In the genomic region with DNA sequence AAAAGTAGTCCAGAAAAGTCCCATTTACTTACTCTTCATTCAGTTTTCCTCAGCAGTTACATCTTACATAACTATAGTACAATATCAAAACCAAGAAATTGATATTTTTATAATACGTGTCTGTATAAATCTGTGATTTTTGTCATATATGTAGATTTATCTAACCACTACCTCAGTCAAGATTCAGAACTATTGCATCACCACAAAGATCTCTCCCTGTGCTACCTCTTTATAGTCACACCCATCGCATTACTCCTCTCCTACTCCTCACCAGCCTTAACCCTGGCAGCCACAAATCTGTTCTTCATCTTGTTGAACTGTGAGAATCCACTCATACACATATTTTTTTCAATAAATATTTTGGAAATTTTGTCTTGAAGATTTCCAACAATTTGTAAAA, we compare ENCODE assay signal across 12 cellular contexts.
DNase-seq lines count a peak whose midpoint lies in the region; ATAC-seq and TF ChIP-seq lines count a peak whose summit lies in the region.
"Had no signal": no experiment of that assay in that cellular context is flagged by ENCODE, and none has a peak within 500 bp of the region (broad histone marks: within the 10 kb centered on the region; RNA-seq: fewer than 3 reads in every experiment).

No MANE protein-coding gene starts in this region.

- TF ChIP-seq RAD21 in IMR-90 (IDR thresholded peaks at IDR 0.05; ENCODE audit: low read length) = no peak

- no peak overlapping the region for H4K8ac ChIP-seq in IMR-90 (ENCODE audit: low read depth in 2 of 2, low read length in 2 of 2)

- H4K91ac ChIP-seq in IMR-90 (ENCODE audit: insufficient read depth, low read depth, low read length) = no peak overlapping the region

- H3K9me3 ChIP-seq in IMR-90 (ENCODE audit: control insufficient read depth, insufficient read depth, low read length) = no peaks in the 10 kb centered on the region; the same call in 1 of the 2 replicates
- H3K9me3 ChIP-seq in Karpas-422 (ENCODE audit: low read length) = no peaks in the 10 kb centered on the region
- H3K9me3 ChIP-seq: BE2C had no signal

- no peak overlapping the region for H3K23ac ChIP-seq in IMR-90 (ENCODE audit: low read depth, low read length)

- no peak overlapping the region for H4K5ac ChIP-seq in IMR-90 (ENCODE audit: low read depth, low read length)

- H3K27me3 Mint-ChIP-seq in activated B cell treated with CpG ODN at 0.5 μM for 24 hours = no peaks in the 10 kb centered on the region
- no peaks in the 10 kb centered on the region for H3K27me3 Mint-ChIP-seq in naive B cell
- no peaks in the 10 kb centered on the region for H3K27me3 Mint-ChIP-seq in chondrocyte (ENCODE audit: low read depth)
- H3K27me3 Mint-ChIP-seq: CD4-positive, alpha-beta memory T cell had no signal

- H2AFZ ChIP-seq in IMR-90 (replicated peaks; ENCODE audit: low read length, poor library complexity) (no peak overlapping the region), Karpas-422 (ENCODE audit: low read length) (no peak overlapping the region)

- H3K18ac ChIP-seq in IMR-90 (ENCODE audit: low read depth, low read length) = no peak overlapping the region

- POLR2A ChIA-PET in IMR-90 (lab: Charles Lee; ENCODE audit: unreplicated experiment) (no interaction called here), activated B cell treated with CpG ODN at 0.5 μM for 24 hours (lab: Charles Lee) (interaction anchor here (0.6 to 1.2 kb wide), 2 partner anchors 10 to 44 kb away, joined by 3 to 5 read pairs; no protein-coding TSS in a partner anchor)

- H2AK9ac ChIP-seq in IMR-90 (replicated peaks; ENCODE audit: low read depth, low read length, poor library complexity) = no peak overlapping the region

- no peak for TF ChIP-seq POLR2A in IMR-90 (IDR thresholded peaks at IDR 0.05; ENCODE audit: low read depth, low read length)

- peaks cover 13 to 28% of the 10 kb centered on the region in 2 experiments for H3K79me1 ChIP-seq in IMR-90 (ENCODE audit: low read depth in 1 of 2, low read length in 2 of 2)

- no peak overlapping the region for H2BK120ac ChIP-seq in IMR-90 (ENCODE audit: low read depth, low read length)

- WGBS in IMR-90 (ENCODE audit: extremely low coverage in 2 of 2, insufficient read length in 1 of 2), 2 experiments = no CpG with 5 or more reads among the region's 2 CpGs

- no peak overlapping the region for H2AK5ac ChIP-seq in IMR-90 (ENCODE audit: low read depth, low read length)

- H3K4me1 ChIP-seq in IMR-90 (ENCODE audit: control insufficient read depth, insufficient read depth, low read length) (no peaks in the 10 kb centered on the region), Karpas-422 (ENCODE audit: low read length) (peaks cover 16% of the 10 kb centered on the region)
- H3K4me1 ChIP-seq: BE2C had no signal

- H3K4me1 Mint-ChIP-seq in activated B cell treated with CpG ODN at 0.5 μM for 24 hours = peaks cover 58% of the 10 kb centered on the region
- peaks cover 36 to 57% (median 48%) of the 10 kb centered on the region in 3 donors for H3K4me1 Mint-ChIP-seq in naive B cell
- H3K4me1 Mint-ChIP-seq in chondrocyte (ENCODE audit: low read depth) = no peaks in the 10 kb centered on the region
- H3K4me1 Mint-ChIP-seq: CD4-positive, alpha-beta memory T cell had no signal

- H3K9me2 ChIP-seq in Karpas-422 (replicated peaks; ENCODE audit: insufficient read depth, low read length) = no peaks in the 10 kb centered on the region

- no peak overlapping the region for H3K56ac ChIP-seq in IMR-90 (ENCODE audit: extremely low read depth, insufficient read depth, low read length)

- H3K9me3 Mint-ChIP-seq in activated B cell treated with CpG ODN at 0.5 μM for 24 hours = no peaks in the 10 kb centered on the region
- no peaks in the 10 kb centered on the region for H3K9me3 Mint-ChIP-seq in naive B cell
- peaks cover 5% of the 10 kb centered on the region for H3K9me3 Mint-ChIP-seq in chondrocyte (ENCODE audit: low read depth)

- ATAC-seq in IMR-90 (ENCODE audit: low read depth) (no peak), activated B cell treated with CpG ODN at 0.5 μM for 24 hours (ENCODE audit: low read depth) (no peak), naive B cell (ENCODE audit: low read depth in 2 of 2) (no peak)
- ATAC-seq: HCT116 had no signal

- H3K36me3 Mint-ChIP-seq in activated B cell treated with CpG ODN at 0.5 μM for 24 hours (ENCODE audit: low read depth) (peaks cover 66% of the 10 kb centered on the region), naive B cell (peaks cover 34 to 40% of the 10 kb centered on the region in 2 donors), chondrocyte (ENCODE audit: low read depth) (peaks cover 4% of the 10 kb centered on the region)

- in situ Hi-C loops in IMR-90 (cut with MboI; ENCODE audit: low sequenced_read_pairs) = no loop called here

- DNase-seq in IMR-90 (no peak), Karpas-422 (no peak), activated B cell treated with CpG ODN at 0.5 μM for 24 hours (no peak), naive B cell (no peak), hypothalamus (lab: John Stamatoyannopoulos, UW) (no peak), chondrocyte (ENCODE audit: low spot score) (no peak), islet precursor cell (no peak)
- DNase-seq: BE2C; CD4-positive, alpha-beta memory T cell; DND-41 had no signal

- CTCF ChIA-PET in IMR-90 (lab: Yijun Ruan, JAX) (no interaction called here), activated B cell treated with CpG ODN at 0.5 μM for 24 hours (lab: Charles Lee) (no interaction called here)

- H3K27ac ChIP-seq in IMR-90 (ENCODE audit: insufficient read depth, low read length) = no peak overlapping the region
- peak overlapping the region; percentile 54; the same call in 1 of the 2 replicates for H3K27ac ChIP-seq in Karpas-422 (ENCODE audit: low read length)
- H3K27ac ChIP-seq: C4-2B had no signal

- no peak overlapping the region for H2BK5ac ChIP-seq in IMR-90 (ENCODE audit: low read depth, low read length, poor library complexity, severe bottlenecking)

- H3K9me1 ChIP-seq in IMR-90 (ENCODE audit: insufficient read depth, low read length) = no peaks in the 10 kb centered on the region

- TF ChIP-seq CTCF in IMR-90 (conservative IDR thresholded peaks at IDR 0.05; ENCODE audit: low read depth, low read length) = no peak
- no peak for TF ChIP-seq CTCF in activated B cell treated with CpG ODN at 0.5 μM for 24 hours (IDR thresholded peaks at IDR 0.05)
- TF ChIP-seq CTCF in chondrocyte (IDR thresholded peaks at IDR 0.05) = no peak

- H3K4me3 Mint-ChIP-seq in activated B cell treated with CpG ODN at 0.5 μM for 24 hours (no peak overlapping the region), naive B cell (peak overlapping the region in 3 of 8 donors; percentile 1 to 45 (median 43)), chondrocyte (ENCODE audit: unreplicated experiment) (no peak overlapping the region)
- H3K4me3 Mint-ChIP-seq: CD4-positive, alpha-beta memory T cell had no signal

- H3K4me3 ChIP-seq in IMR-90 (ENCODE audit: insufficient read depth, low read depth, low read length) (no peak overlapping the region), Karpas-422 (ENCODE audit: low read length) (no peak overlapping the region)

- H3K27me3 ChIP-seq in IMR-90 (ENCODE audit: control insufficient read depth, insufficient read depth, low read length) = no peaks in the 10 kb centered on the region
- no peaks in the 10 kb centered on the region for H3K27me3 ChIP-seq in Karpas-422 (ENCODE audit: low read length)
- H3K27me3 ChIP-seq: BE2C had no signal

- H3K27ac Mint-ChIP-seq in activated B cell treated with CpG ODN at 0.5 μM for 24 hours (peak overlapping the region; percentile 65), naive B cell (peak overlapping the region in 5 of 6 donors; percentile 26 to 88 (median 42)), chondrocyte (ENCODE audit: unreplicated experiment) (no peak overlapping the region)

- no TSS peak for BruUV-seq in IMR-90 (replicated peaks; lab: Mats Ljungman, UMichigan)

- no peak overlapping the region for H3K4me2 ChIP-seq in IMR-90 (ENCODE audit: low read depth, low read length)
- H3K4me2 ChIP-seq in Karpas-422 (ENCODE audit: low read depth, low read length, poor library complexity, severe bottlenecking) = no peak overlapping the region

- intact Hi-C loops in IMR-90 (cut with micrococcal nuclease) = no loop called here
- intact Hi-C loops in activated B cell treated with CpG ODN at 0.5 μM for 24 hours (cut with micrococcal nuclease) = loop anchor here (2.0 kb wide), 1 partner anchor 15 kb away; no protein-coding TSS in a partner anchor

- H3K9ac ChIP-seq in IMR-90 (ENCODE audit: low read depth, low read length) (no peak overlapping the region), Karpas-422 (ENCODE audit: low read length) (no peak overlapping the region)

- no peak overlapping the region for H2BK15ac ChIP-seq in IMR-90 (ENCODE audit: low read depth, low read length)

- H2BK20ac ChIP-seq in IMR-90 (ENCODE audit: low read depth, low read length) = no peak overlapping the region

- dilution Hi-C loops in IMR-90 (cut with HindIII; ENCODE audit: low sequenced_read_pairs, unreplicated experiment) = no loop called here

- H3K14ac ChIP-seq in IMR-90 (replicated peaks; ENCODE audit: low read depth, low read length) = no peak overlapping the region

- H3K79me2 ChIP-seq in Karpas-422 (ENCODE audit: low read length) = peaks cover 89% of the 10 kb centered on the region

- H4K20me1 ChIP-seq in IMR-90 (ENCODE audit: insufficient read depth, low read length) = no peaks in the 10 kb centered on the region
- H4K20me1 ChIP-seq in Karpas-422 (ENCODE audit: insufficient read depth, low read depth, low read length) = no peaks in the 10 kb centered on the region

- H3K36me3 ChIP-seq in IMR-90 (ENCODE audit: control insufficient read depth, insufficient read depth, low read length) (peaks cover 16% of the 10 kb centered on the region), Karpas-422 (ENCODE audit: insufficient read depth, low read length) (peaks cover 69% of the 10 kb centered on the region)
- H3K36me3 ChIP-seq: BE2C had no signal

- H3K4ac ChIP-seq in IMR-90 (ENCODE audit: low read depth, low read length) = no peak overlapping the region

TF ChIP-seq in IMR-90, 13 proteins besides CTCF, POLR2A, EP300 and RAD21:
- TF ChIP-seq CEBPB (IDR thresholded peaks at IDR 0.05; ENCODE audit: low read depth, low read length) (peak; percentile 77), NFE2L2 (IDR thresholded peaks at IDR 0.05; ENCODE audit: low read depth, low read length) (no peak)
